In the genomic region with DNA sequence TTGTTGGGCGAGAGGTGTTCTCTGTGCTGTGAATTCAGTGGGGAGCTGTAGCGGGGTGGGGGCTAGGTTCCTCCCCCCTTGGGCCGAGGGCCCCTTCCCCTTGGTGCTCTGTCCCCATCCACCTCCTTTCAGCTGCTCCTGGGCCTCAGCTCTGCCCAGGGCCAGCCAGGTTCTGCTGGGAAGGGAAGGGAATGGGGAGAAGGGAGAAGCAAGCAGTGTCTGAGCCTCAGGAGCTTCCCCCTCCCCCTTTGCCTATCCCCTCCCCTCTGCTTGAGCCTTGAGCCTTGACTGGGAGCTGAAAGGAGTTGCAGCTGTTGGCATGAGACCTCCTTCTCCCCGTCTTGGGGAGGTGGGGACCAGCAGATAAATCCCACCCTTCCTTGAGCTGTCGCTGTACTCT, we compare ENCODE assay signal across 8 cellular contexts. TPM values are rescaled to one million over a fixed set of nuclear protein-coding genes. Genes with fewer than 3 reads are reported as not detected.
DNase-seq lines count a peak whose midpoint lies in the region; ATAC-seq, FAIRE-seq and TF ChIP-seq lines count a peak whose summit lies in the region.

No MANE protein-coding gene starts in this region.

- no peak for FAIRE-seq in A549 (lab: Jason Lieb, UNC)
- FAIRE-seq in astrocyte (lab: Jason Lieb, UNC): no peak

- H3K36me3 Mint-ChIP-seq in astrocyte (ENCODE audit: low read depth, unreplicated experiment): peaks cover 13% of the 10 kb centered on the region

- peak overlapping the region; percentile 85 for H3K4me3 Mint-ChIP-seq in astrocyte (ENCODE audit: unreplicated experiment)

- H3K4me2 ChIP-seq in A549: peak overlapping the region; percentile 87
- peak overlapping the region; percentile 95 for H3K4me2 ChIP-seq in astrocyte (ENCODE audit: low read length)

- peak overlapping the region; percentile 94 for H2AFZ ChIP-seq in astrocyte (ENCODE audit: low read depth, low read length)

- peak overlapping the region; percentile 74 for H3K4me3 ChIP-seq in A549
- peak overlapping the region; percentile 100 for H3K4me3 ChIP-seq in astrocyte (ENCODE audit: insufficient read depth, low read depth, low read length)
- peak overlapping the region; percentile 88 to 93 for H3K4me3 ChIP-seq in left lung
- peak overlapping the region in 3 of 4 donors; percentile 68 to 100 (median 79) for H3K4me3 ChIP-seq in upper lobe of left lung

- H3K27me3 ChIP-seq in astrocyte (ENCODE audit: insufficient read depth, low read length) (no peaks in the 10 kb centered on the region), left lung (no peaks in the 10 kb centered on the region), upper lobe of left lung (no peaks in the 10 kb centered on the region)

- peaks cover 76% of the 10 kb centered on the region for H3K79me2 ChIP-seq in astrocyte (ENCODE audit: insufficient read depth, low read length)

- H3K4me1 ChIP-seq in A549 (peaks cover 14% of the 10 kb centered on the region), astrocyte (ENCODE audit: insufficient read depth, low read length) (peaks cover 13% of the 10 kb centered on the region), left lung (peaks cover 0 to 48% of the 10 kb centered on the region in 2 donors), upper lobe of left lung (peaks cover 35 to 43% (median 35%) of the 10 kb centered on the region in 4 donors)

- H4K20me1 ChIP-seq in astrocyte (ENCODE audit: insufficient read depth, low read length): peaks cover 32% of the 10 kb centered on the region

- peak; percentile 33 to 45; a peak in 5 of 6 replicates for ATAC-seq in A549
- peak; percentile 26 for ATAC-seq in left lung
- ATAC-seq in upper lobe of left lung (ENCODE audit: low FRiP score in 2 of 2): peak in 1 of 2 donors; percentile 4
- ATAC-seq in HG03159 (IDR thresholded peaks at IDR 0.05; ENCODE audit: unreplicated experiment): no peak
- no peak for ATAC-seq in GM21737 (IDR thresholded peaks at IDR 0.05; ENCODE audit: unreplicated experiment)
- ATAC-seq in HG02852 (IDR thresholded peaks at IDR 0.05; ENCODE audit: unreplicated experiment): no peak

- peaks cover 11% of the 10 kb centered on the region for H3K4me1 Mint-ChIP-seq in astrocyte (ENCODE audit: low read depth, unreplicated experiment)

- 46% methylated on average over 5 of the region's 5 CpGs for WGBS in A549 (ENCODE audit: missing lambda C conversion rate)
- WGBS in upper lobe of left lung, 2 donors: 62 to 72% methylated on average over 5 of the region's 5 CpGs

- H3K27me3 Mint-ChIP-seq in astrocyte (ENCODE audit: low read depth, unreplicated experiment): no peaks in the 10 kb centered on the region

- no peak for DNase-seq in A549 (ENCODE audit: low read depth in 1 of 2, low spot score in 1 of 2)
- DNase-seq in HT-29 (ENCODE audit: low spot score): peak; percentile 10
- DNase-seq in astrocyte (ENCODE audit: low read depth): no peak
- no peak for DNase-seq in left lung
- DNase-seq in upper lobe of left lung: no peak

- no peak for TF ChIP-seq RAD21 in A549 (conservative IDR thresholded peaks at IDR 0.05 in 1 of 2, IDR thresholded peaks at IDR 0.05 in 1 of 2)

- TF ChIP-seq EP300 in A549 (IDR thresholded peaks at IDR 0.05): no peak
- no peak for TF ChIP-seq EP300 in upper lobe of left lung (IDR thresholded peaks at IDR 0.05)

- peaks cover 31% of the 10 kb centered on the region for H3K36me3 ChIP-seq in astrocyte (ENCODE audit: insufficient read depth, low read length)
- H3K36me3 ChIP-seq in left lung: peaks cover 0 to 48% of the 10 kb centered on the region in 2 donors
- peaks cover 20 to 50% (median 33%) of the 10 kb centered on the region in 4 donors for H3K36me3 ChIP-seq in upper lobe of left lung

- H3K9me3 Mint-ChIP-seq in astrocyte (ENCODE audit: unreplicated experiment): no peaks in the 10 kb centered on the region

- TF ChIP-seq POLR2A in A549 (IDR thresholded peaks at IDR 0.05; ENCODE audit: low read length) (no peak), upper lobe of left lung (IDR thresholded peaks at IDR 0.05) (no peak)

- POLR2A ChIA-PET in A549 (lab: Yijun Ruan, JAX): interaction anchor here (0.6 to 1.6 kb wide), 5 partner anchors 9 to 91 kb away, joined by 3 to 6 read pairs (median 4); a partner anchor contains a TSS

- intact Hi-C loops in left lung (cut with DNase I): no loop called here

- CTCF ChIA-PET in A549 (lab: Yijun Ruan, JAX): interaction anchor here (0.5 to 2.5 kb wide), 4 partner anchors 11 to 123 kb away, joined by 3 to 7 read pairs (median 4); no protein-coding TSS in a partner anchor

- TF ChIP-seq CTCF in A549 (IDR thresholded peaks at IDR 0.05): no peak
- TF ChIP-seq CTCF in astrocyte (IDR thresholded peaks at IDR 0.05; ENCODE audit: insufficient read depth, low read depth, low read length): no peak
- TF ChIP-seq CTCF in left lung (IDR thresholded peaks at IDR 0.05): no peak
- no peak for TF ChIP-seq CTCF in upper lobe of left lung (IDR thresholded peaks at IDR 0.05)

- H3K27ac ChIP-seq in A549 (peak overlapping the region; percentile 78 to 96), astrocyte (ENCODE audit: low read depth, low read length) (peak overlapping the region; percentile 74), left lung (peak overlapping the region; percentile 81 to 89), upper lobe of left lung (peak overlapping the region; percentile 85 to 90 (median 88))

- peak overlapping the region; percentile 62 for H3K27ac Mint-ChIP-seq in astrocyte (ENCODE audit: unreplicated experiment)

- H3K9ac ChIP-seq in astrocyte (ENCODE audit: low read length): peak overlapping the region; percentile 98

- H3K9me3 ChIP-seq in A549: no peaks in the 10 kb centered on the region
- H3K9me3 ChIP-seq in astrocyte (ENCODE audit: insufficient read depth, low read depth, low read length): no peaks in the 10 kb centered on the region
- H3K9me3 ChIP-seq in left lung: no peaks in the 10 kb centered on the region
- H3K9me3 ChIP-seq in upper lobe of left lung: no peaks in the 10 kb centered on the region

TF ChIP-seq in A549, 52 proteins besides CTCF, POLR2A, EP300 and RAD21 (continues in another document):
- TF ChIP-seq, protein P1, sequence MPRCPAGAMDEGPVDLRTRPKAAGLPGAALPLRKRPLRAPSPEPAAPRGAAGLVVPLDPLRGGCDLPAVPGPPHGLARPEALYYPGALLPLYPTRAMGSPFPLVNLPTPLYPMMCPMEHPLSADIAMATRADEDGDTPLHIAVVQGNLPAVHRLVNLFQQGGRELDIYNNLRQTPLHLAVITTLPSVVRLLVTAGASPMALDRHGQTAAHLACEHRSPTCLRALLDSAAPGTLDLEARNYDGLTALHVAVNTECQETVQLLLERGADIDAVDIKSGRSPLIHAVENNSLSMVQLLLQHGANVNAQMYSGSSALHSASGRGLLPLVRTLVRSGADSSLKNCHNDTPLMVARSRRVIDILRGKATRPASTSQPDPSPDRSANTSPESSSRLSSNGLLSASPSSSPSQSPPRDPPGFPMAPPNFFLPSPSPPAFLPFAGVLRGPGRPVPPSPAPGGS (IDR thresholded peaks at IDR 0.05): no peak
- no peak for TF ChIP-seq NFE2L2 (conservative IDR thresholded peaks at IDR 0.05; ENCODE audit: low read length)

RNA-seq across cellular contexts. Expression of a gene that starts 0.6 kb away (rescaled TPM):
- 51.9 and 52.3 TPM in 2 replicates for polyA plus RNA-seq in A549 (2011; rRNA removed)
- polyA plus RNA-seq in A549 (2012; cell fraction: cytosol; rRNA removed): 37.5 and 37.8 TPM in 2 replicates
- 12.6 and 15.4 TPM in 2 replicates for polyA plus RNA-seq in A549 (2012; cell fraction: nucleus; rRNA removed)
- polyA plus RNA-seq in A549 (2017; fragmentation: RNase III; extraction: RNeasy Plus Mini Kit Qiagen cat#74134 plus additional on column Dnase treatment): 54.0 to 56.2 TPM (median 55.7 TPM) in 3 replicates
- 27.4 and 31.2 TPM in 2 replicates for polyA minus RNA-seq in A549 (2011; rRNA and poly(A)+ RNA removed)
- 76.7 and 82.0 TPM in 2 replicates for total RNA-seq in HT-29 (2014; rRNA removed; shearing (Covaris generic))
- 68.6 and 77.9 TPM in 2 replicates for total RNA-seq in astrocyte
- 10 to 100 TPM; 43.3 to 53.5 TPM for total RNA-seq in left lung
- total RNA-seq in upper lobe of left lung: 10 to 100 TPM; 32.0 to 77.2 (median 45.9) TPM

RNA-seq across cellular contexts. Expression of a gene that starts 6.8 kb away (rescaled TPM):
- 18.8 and 21.3 TPM in 2 replicates for polyA plus RNA-seq in A549 (2011; rRNA removed)
- polyA plus RNA-seq in A549 (2012; cell fraction: cytosol; rRNA removed): 30.5 and 41.1 TPM in 2 replicates
- polyA plus RNA-seq in A549 (2012; cell fraction: nucleus; rRNA removed): 32.4 and 37.4 TPM in 2 replicates
- polyA plus RNA-seq in A549 (2017; fragmentation: RNase III; extraction: RNeasy Plus Mini Kit Qiagen cat#74134 plus additional on column Dnase treatment): 25.5 to 28.0 TPM (median 26.9 TPM) in 3 replicates
- 33.6 and 34.0 TPM in 2 replicates for polyA minus RNA-seq in A549 (2011; rRNA and poly(A)+ RNA removed)
- 120 and 126 TPM in 2 replicates for total RNA-seq in HT-29 (2014; rRNA removed; shearing (Covaris generic))
- total RNA-seq in astrocyte: 67.4 and 69.6 TPM in 2 replicates
- 10 to 100 TPM; 50.5 to 65.4 TPM for total RNA-seq in left lung
- total RNA-seq in upper lobe of left lung: 10 to 100 TPM; 36.7 to 74.0 (median 59.3) TPM

RNA-seq across cellular contexts. Expression of a gene that starts 7.1 kb away (rescaled TPM):
- polyA plus RNA-seq in A549 (2011; rRNA removed) (58.6 and 63.4 TPM in 2 replicates), A549 (2017; fragmentation: RNase III; extraction: RNeasy Plus Mini Kit Qiagen cat#74134 plus additional on column Dnase treatment) (90.1 to 94.3 TPM (median 92.8 TPM) in 3 replicates)
- 74.7 and 92.9 TPM in 2 replicates for polyA plus RNA-seq in A549 (2012; cell fraction: cytosol; rRNA removed)
- 25.4 and 30.7 TPM in 2 replicates for polyA plus RNA-seq in A549 (2012; cell fraction: nucleus; rRNA removed)
- 26.9 and 35.7 TPM in 2 replicates for polyA minus RNA-seq in A549 (2011; rRNA and poly(A)+ RNA removed)
- 91.0 and 91.3 TPM in 2 replicates for total RNA-seq in HT-29 (2014; rRNA removed; shearing (Covaris generic))
- total RNA-seq in astrocyte (54.2 and 55.9 TPM in 2 replicates), left lung (10 to 100 TPM; 42.7 to 52.1 TPM), upper lobe of left lung (10 to 100 TPM; 32.1 to 52.6 (median 43.0) TPM)

RNA-seq across cellular contexts. Expression of a gene that starts 32.8 kb away (rescaled TPM):
- 12.1 and 14.6 TPM in 2 replicates for polyA plus RNA-seq in A549 (2011; rRNA removed)
- polyA plus RNA-seq in A549 (2012; cell fraction: cytosol; rRNA removed): 10.3 and 11.7 TPM in 2 replicates
- polyA plus RNA-seq in A549 (2012; cell fraction: nucleus; rRNA removed): 40.8 and 41.6 TPM in 2 replicates
- polyA plus RNA-seq in A549 (2017; fragmentation: RNase III; extraction: RNeasy Plus Mini Kit Qiagen cat#74134 plus additional on column Dnase treatment): 8.1 to 10.6 TPM (median 10.0 TPM) in 3 replicates
- polyA minus RNA-seq in A549 (2011; rRNA and poly(A)+ RNA removed): 21.1 and 29.5 TPM in 2 replicates
- 20.9 and 21.1 TPM in 2 replicates for total RNA-seq in HT-29 (2014; rRNA removed; shearing (Covaris generic))
- 21.2 and 26.3 TPM in 2 replicates for total RNA-seq in astrocyte
- total RNA-seq in left lung: 10 to 100 TPM; 22.0 to 28.4 TPM
- total RNA-seq in upper lobe of left lung: 10 to 100 TPM; 16.0 to 35.6 (median 20.4) TPM

RNA-seq across cellular contexts. Expression of a gene that starts 36.5 kb away (rescaled TPM):
- 34.6 and 41.6 TPM in 2 replicates for polyA plus RNA-seq in A549 (2011; rRNA removed)
- 28.4 and 34.3 TPM in 2 replicates for polyA plus RNA-seq in A549 (2012; cell fraction: cytosol; rRNA removed)
- polyA plus RNA-seq in A549 (2012; cell fraction: nucleus; rRNA removed): 33.1 and 56.0 TPM in 2 replicates
- polyA plus RNA-seq in A549 (2017; fragmentation: RNase III; extraction: RNeasy Plus Mini Kit Qiagen cat#74134 plus additional on column Dnase treatment): 25.8 to 26.5 TPM (median 26.0 TPM) in 3 replicates
- polyA minus RNA-seq in A549 (2011; rRNA and poly(A)+ RNA removed): 53.9 and 56.6 TPM in 2 replicates
- total RNA-seq in HT-29 (2014; rRNA removed; shearing (Covaris generic)): 48.1 and 53.4 TPM in 2 replicates
- total RNA-seq in astrocyte: 48.0 and 53.0 TPM in 2 replicates
- 10 to 100 TPM; 30.0 to 35.0 TPM for total RNA-seq in left lung
- total RNA-seq in upper lobe of left lung: 10 to 100 TPM; 22.8 to 45.1 (median 27.3) TPM

Comparison
In these comparisons a context has a peak if more than half of its experiments do, and no peak if none do; other contexts are left out.
1. ATAC-seq: peak in A549 (2 of 2) and left lung (single experiment); none in HG03159 (single experiment), GM21737 (single experiment) and HG02852 (single experiment).
2. Peak in every context shown above with its lines, with median percentiles within 50 percentile points of each other: H3K27ac ChIP-seq and H3K4me3 ChIP-seq.